9 cellular contexts compared by ENCODE assay signal in genomic region chr14:67883717-67884116, GRCh38.
DNase-seq lines count a peak whose midpoint lies in the region; ATAC-seq and TF ChIP-seq lines count a peak whose summit lies in the region.
"Had no signal": no experiment of that assay in that cellular context is flagged by ENCODE, and none has a peak within 500 bp of the region (broad histone marks: within the 10 kb centered on the region; RNA-seq: fewer than 3 reads in every experiment).

No MANE protein-coding gene starts in this region.

- H3K36me3 Mint-ChIP-seq in natural killer cell: no peaks in the 10 kb centered on the region
- H3K36me3 Mint-ChIP-seq in natural killer cell treated with Interleukin-12 subunit alpha and Interleukin-12 subunit beta and Interleukin-15 and Interleukin-18, amount 100 ng/mL, for 72 hours: no peaks in the 10 kb centered on the region

- no peak for DNase-seq in natural killer cell
- DNase-seq in natural killer cell treated with Interleukin-12 subunit alpha and Interleukin-12 subunit beta and Interleukin-15 and Interleukin-18, amount 100 ng/mL, for 72 hours (ENCODE audit: low spot score): no peak
- peak; percentile 37 for DNase-seq in SK-MEL-5 (ENCODE audit: low read depth, low spot score)
- peak; percentile 7 for DNase-seq in glomerular visceral epithelial cell (ENCODE audit: extremely low spot score)
- DNase-seq in D341Med (ENCODE audit: low spot score): no peak
- no peak for DNase-seq in NCI-H2107 (lab: John Stamatoyannopoulos, UW)
- no peak for DNase-seq in iPS-NIHi11 (ENCODE audit: low spot score)
- DNase-seq in NCI-H526 treated with DMSO at 0.1 percent for 48 hours (lab: John Stamatoyannopoulos, UW): no peak
- DNase-seq: activated CD8-positive, alpha-beta memory T cell treated with anti-CD3 and anti-CD28 coated beads, Interleukin-2, amount 50 U/mL, for 48 hours had no signal

- intact Hi-C loops in natural killer cell (cut with micrococcal nuclease): loop anchor here (5.0 kb wide), 1 partner anchor 959 kb away; no protein-coding TSS in a partner anchor

- H3K27ac Mint-ChIP-seq in natural killer cell: peak overlapping the region in 1 of 2 donors; percentile 35
- H3K27ac Mint-ChIP-seq in natural killer cell treated with Interleukin-12 subunit alpha and Interleukin-12 subunit beta and Interleukin-15 and Interleukin-18, amount 100 ng/mL, for 72 hours: no peak overlapping the region

- peaks cover 0 to 2% of the 10 kb centered on the region in 2 donors for H3K27me3 Mint-ChIP-seq in natural killer cell (ENCODE audit: low read depth in 2 of 2)
- H3K27me3 Mint-ChIP-seq in natural killer cell treated with Interleukin-12 subunit alpha and Interleukin-12 subunit beta and Interleukin-15 and Interleukin-18, amount 100 ng/mL, for 72 hours: no peaks in the 10 kb centered on the region

- peak overlapping the region; percentile 29 for H3K4me3 Mint-ChIP-seq in natural killer cell
- no peak overlapping the region for H3K4me3 Mint-ChIP-seq in natural killer cell treated with Interleukin-12 subunit alpha and Interleukin-12 subunit beta and Interleukin-15 and Interleukin-18, amount 100 ng/mL, for 72 hours

- in situ Hi-C loops in SK-MEL-5 (cut with HindIII; ENCODE audit: low pct_unique_long_range_greater_than_20kb, low sequenced_read_pairs): no loop called here

- TF ChIP-seq CTCF in natural killer cell (IDR thresholded peaks at IDR 0.05): peak; percentile 56

- peaks cover 40 to 43% of the 10 kb centered on the region in 2 donors for H3K4me1 Mint-ChIP-seq in natural killer cell
- H3K4me1 Mint-ChIP-seq in natural killer cell treated with Interleukin-12 subunit alpha and Interleukin-12 subunit beta and Interleukin-15 and Interleukin-18, amount 100 ng/mL, for 72 hours (ENCODE audit: low read depth in 2 of 2): peaks cover 28 to 35% of the 10 kb centered on the region in 2 donors

- ATAC-seq in natural killer cell: no peak
- no peak for ATAC-seq in natural killer cell treated with Interleukin-12 subunit alpha and Interleukin-12 subunit beta and Interleukin-15 and Interleukin-18, amount 100 ng/mL, for 72 hours

- H3K9me3 Mint-ChIP-seq in natural killer cell: no peaks in the 10 kb centered on the region
- no peaks in the 10 kb centered on the region for H3K9me3 Mint-ChIP-seq in natural killer cell treated with Interleukin-12 subunit alpha and Interleukin-12 subunit beta and Interleukin-15 and Interleukin-18, amount 100 ng/mL, for 72 hours

Comparison
In these comparisons a context has a peak if more than half of its experiments do, and no peak if none do; other contexts are left out.
1. DNase-seq: peak in SK-MEL-5 (single experiment) and glomerular visceral epithelial cell (single experiment); none in natural killer cell (single experiment), natural killer cell treated with Interleukin-12 subunit alpha and Interleukin-12 subunit beta and Interleukin-15 and Interleukin-18, amount 100 ng/mL, for 72 hours (single experiment), D341Med (single experiment), NCI-H2107 (single experiment), iPS-NIHi11 (single experiment) and NCI-H526 treated with DMSO at 0.1 percent for 48 hours (single experiment).